Comparison of ENCODE assay signal across 22 cellular contexts in genomic region chr11:61390161-61390560, GRCh38.
"Had no signal": no experiment of that assay in that cellular context is flagged by ENCODE, and none has a peak within 500 bp of the region (broad histone marks: within the 10 kb centered on the region; RNA-seq: fewer than 3 reads in every experiment).

No MANE protein-coding gene starts in this region.

- H3K27ac ChIP-seq: breast epithelium, gastrocnemius medialis, left ventricle myocardium inferior, thoracic aorta had no signal

- H3K4me3 Mint-ChIP-seq: activated CD8-positive, alpha-beta T cell treated with anti-CD3 and anti-CD28 coated beads, Interleukin-2, amount 10 ng/mL, durations not matched to agents 7 days and 5 days; activated naive CD4-positive, alpha-beta T cell treated with anti-CD3 and anti-CD28 coated beads, Interleukin-2, amount 50 U/mL, for 24 hours; central memory CD8-positive, alpha-beta T cell; mesothelial cell of epicardium; stimulated activated naive B cell treated with anti-CD40 and anti-IgM and Interleukin-4, amounts not matched to agents 10 μg/mL and 1 μg/mL and 100 μg/mL, for 72 hours; type B pancreatic cell had no signal

- H3K9me3 Mint-ChIP-seq: activated naive CD4-positive, alpha-beta T cell treated with anti-CD3 and anti-CD28 coated beads, Interleukin-2, amount 50 U/mL, for 24 hours; central memory CD8-positive, alpha-beta T cell; naive thymus-derived CD8-positive, alpha-beta T cell; stimulated activated naive B cell treated with anti-CD40 and anti-IgM and Interleukin-4, amounts not matched to agents 10 μg/mL and 1 μg/mL and 100 μg/mL, for 72 hours had no signal

- DNase-seq: activated CD4-positive, alpha-beta T cell treated with anti-CD3 and anti-CD28 coated beads, Interleukin-2, amount 50 U/mL, for 1 hour; activated CD4-positive, CD25-positive, alpha-beta regulatory T cell treated with anti-CD3 and anti-CD28 coated beads, Interleukin-2, amount 50 U/mL, for 72 hours; activated CD8-positive, alpha-beta T cell treated with anti-CD3 and anti-CD28 coated beads, Interleukin-2, amount 10 ng/mL, durations not matched to agents 7 days and 5 days; activated gamma-delta T cell treated with Interleukin-2 at 50 U/mL for 16 hours; effector memory CD4-positive, alpha-beta T cell; gastrocnemius medialis; hippocampal formation; left ventricle myocardium inferior; naive thymus-derived CD8-positive, alpha-beta T cell; retina; stimulated activated CD4-positive, alpha-beta T cell treated with anti-CD3 and anti-CD28 coated beads, Interleukin-2, amount 100 ng/mL, for 48 hours; stimulated activated CD8-positive, alpha-beta memory T cell treated with anti-CD3 and anti-CD28 coated beads, Interleukin-4, amount 100 ng/mL, for 48 hours; stimulated activated naive B cell treated with anti-CD40 and anti-IgM and Interleukin-4, amounts not matched to agents 10 μg/mL and 1 μg/mL and 100 μg/mL, for 72 hours; T-helper 2 cell; WERI-Rb-1 had no signal

- H3K4me3 ChIP-seq: breast epithelium, gastrocnemius medialis, left ventricle myocardium inferior, thoracic aorta had no signal

- H3K27ac Mint-ChIP-seq: mesothelial cell of epicardium; progenitor cell of endocrine pancreas; stimulated activated naive B cell treated with anti-CD40 and anti-IgM and Interleukin-4, amounts not matched to agents 10 μg/mL and 1 μg/mL and 100 μg/mL, for 72 hours; type B pancreatic cell had no signal

- H3K27me3 ChIP-seq: breast epithelium, gastrocnemius medialis had no signal

- H3K9me3 ChIP-seq: breast epithelium, gastrocnemius medialis, left ventricle myocardium inferior, thoracic aorta had no signal

- ATAC-seq: activated CD8-positive, alpha-beta T cell treated with anti-CD3 and anti-CD28 coated beads, Interleukin-2, amount 10 ng/mL, durations not matched to agents 7 days and 5 days; gastrocnemius medialis; naive thymus-derived CD8-positive, alpha-beta T cell; stimulated activated naive B cell treated with anti-CD40 and anti-IgM and Interleukin-4, amounts not matched to agents 10 μg/mL and 1 μg/mL and 100 μg/mL, for 72 hours had no signal

- H3K27me3 Mint-ChIP-seq: activated naive CD4-positive, alpha-beta T cell treated with anti-CD3 and anti-CD28 coated beads, Interleukin-2, amount 50 U/mL, for 24 hours; central memory CD8-positive, alpha-beta T cell; naive thymus-derived CD8-positive, alpha-beta T cell; progenitor cell of endocrine pancreas; stimulated activated naive B cell treated with anti-CD40 and anti-IgM and Interleukin-4, amounts not matched to agents 10 μg/mL and 1 μg/mL and 100 μg/mL, for 72 hours; type B pancreatic cell had no signal

- H3K36me3 Mint-ChIP-seq: activated naive CD4-positive, alpha-beta T cell treated with anti-CD3 and anti-CD28 coated beads, Interleukin-2, amount 50 U/mL, for 24 hours had no signal

- H3K36me3 ChIP-seq: breast epithelium, thoracic aorta had no signal
